ENCODE assay signal across 8 cellular contexts in the genomic region with DNA sequence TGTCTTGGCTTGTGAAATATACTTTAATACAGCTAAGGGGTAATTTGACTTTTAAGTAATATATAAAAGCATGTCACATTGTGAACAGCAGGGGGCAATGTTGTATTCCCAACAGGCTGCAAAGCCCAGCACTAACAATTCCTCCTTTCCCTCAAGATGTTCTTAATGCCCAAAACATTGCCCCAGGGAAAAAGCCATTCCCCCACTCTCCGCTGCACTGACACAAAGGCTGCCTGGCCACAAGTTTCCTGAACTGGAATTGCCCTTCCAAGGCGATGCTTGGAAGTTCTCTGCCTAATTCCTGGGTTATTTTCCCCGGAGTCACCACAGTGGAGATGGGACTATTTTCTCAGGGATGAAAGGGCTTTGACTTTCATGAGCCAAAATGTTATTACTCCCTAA. TPM values are rescaled to one million over a fixed set of nuclear protein-coding genes. Genes with fewer than 3 reads are reported as not detected.
A peak's percentile ranks its signal among the peaks of the same experiment; 100 is the strongest.
DNase-seq lines count a peak whose midpoint lies in the region; ATAC-seq and TF ChIP-seq lines count a peak whose summit lies in the region.

No MANE protein-coding gene starts in this region.

- no peaks in the 10 kb centered on the region; the same call in 1 of the 2 replicates for H3K36me3 ChIP-seq in Caco-2 (ENCODE audit: control insufficient read depth, insufficient read depth, low read length)
- H3K36me3 ChIP-seq in H7 (replicated peaks; ENCODE audit: control insufficient read depth, insufficient read depth, low read length), result peaks cover 1% of the 10 kb centered on the region; the same call in 1 of the 2 replicates
- peaks cover 11 to 16% of the 10 kb centered on the region in 2 experiments for H3K36me3 ChIP-seq in trophoblast cell (ENCODE audit: control insufficient read depth in 1 of 2, insufficient read depth in 2 of 2, low read length in 2 of 2)

- no peak overlapping the region for H4K12ac ChIP-seq in trophoblast cell (ENCODE audit: low read depth, low read length)

- H2AK5ac ChIP-seq in trophoblast cell (ENCODE audit: low read length), result no peak overlapping the region

- peak overlapping the region; percentile 52 for H2BK12ac ChIP-seq in trophoblast cell (ENCODE audit: low read length)

- H3K27ac Mint-ChIP-seq in Caco-2 (ENCODE audit: unreplicated experiment), result no peak overlapping the region
- H3K27ac Mint-ChIP-seq in activated T-cell treated with anti-CD3 and anti-CD28 coated beads, Interleukin-2, amount 50 U/mL, for 24 hours, result peak overlapping the region; percentile 88

- DNase-seq in Caco-2 (peak; percentile 53 to 56), H7 (peak; percentile 77), NCI-H345 treated with DMSO at 0.1 percent for 48 hours (lab: John Stamatoyannopoulos, UW; ENCODE audit: unreplicated experiment) (peak; percentile 51), glomerular visceral epithelial cell (ENCODE audit: extremely low spot score) (peak; percentile 73), trophoblast cell (peak; percentile 78 to 92)
- DNase-seq in activated T-cell treated with anti-CD3 and anti-CD28 coated beads, Interleukin-2, amount 50 U/mL, for 24 hours, result peak; percentile 50

- no peak overlapping the region for H3K4ac ChIP-seq in trophoblast cell (ENCODE audit: low read depth, low read length)

- CTCF ChIA-PET in Caco-2 (lab: Charles Lee), result interaction anchor here (0.6 to 1.2 kb wide), 5 partner anchors 12 to 376 kb away, joined by 3 to 23 read pairs (median 4); a partner anchor contains a TSS

- H3K36me3 Mint-ChIP-seq in Caco-2 (ENCODE audit: insufficient read depth, unreplicated experiment), result peaks cover 12% of the 10 kb centered on the region
- peaks cover 88% of the 10 kb centered on the region for H3K36me3 Mint-ChIP-seq in activated T-cell treated with anti-CD3 and anti-CD28 coated beads, Interleukin-2, amount 50 U/mL, for 24 hours (ENCODE audit: low read depth)

- no CpG with 5 or more reads among the region's 3 CpGs for WGBS in trophoblast cell (ENCODE audit: extremely low coverage, insufficient coverage, insufficient read length)

- H3K79me1 ChIP-seq in trophoblast cell (ENCODE audit: low read length), result peaks cover 7% of the 10 kb centered on the region

- H3K9me3 Mint-ChIP-seq in Caco-2 (ENCODE audit: unreplicated experiment), result no peaks in the 10 kb centered on the region
- no peaks in the 10 kb centered on the region for H3K9me3 Mint-ChIP-seq in activated T-cell treated with anti-CD3 and anti-CD28 coated beads, Interleukin-2, amount 50 U/mL, for 24 hours

- no peak overlapping the region for H3K9ac ChIP-seq in trophoblast cell (ENCODE audit: low read length)

- peak overlapping the region; percentile 89 for H4K91ac ChIP-seq in trophoblast cell (ENCODE audit: low read depth, low read length)

- 0 out of 2 replicates have a peak, but pooled peaks cover 3% of the 10 kb centered on the region for H3K4me1 ChIP-seq in Caco-2
- H3K4me1 ChIP-seq in trophoblast cell (ENCODE audit: control insufficient read depth in 1 of 2, insufficient read depth in 2 of 2, low read length in 2 of 2), result peaks cover 8% of the 10 kb centered on the region in 2 experiments

- intact Hi-C loops in Caco-2 (cut with micrococcal nuclease; ENCODE audit: unreplicated experiment), result loop anchor here (1.0 to 2.0 kb wide), 3 partner anchors 284 to 434 kb away; no protein-coding TSS in a partner anchor

- H3K4me3 ChIP-seq in Caco-2 (ENCODE audit: low read depth, low read length), result no peak overlapping the region
- no peak overlapping the region for H3K4me3 ChIP-seq in H7 (ENCODE audit: insufficient read depth, low read depth, low read length)
- no peak overlapping the region for H3K4me3 ChIP-seq in trophoblast cell (ENCODE audit: low read depth, low read length)

- H3K4me2 ChIP-seq in trophoblast cell (ENCODE audit: low read length), result peak overlapping the region; percentile 18

- H2BK120ac ChIP-seq in trophoblast cell (ENCODE audit: insufficient read depth, low read length, poor library complexity), result peak overlapping the region; percentile 37

- H2AFZ ChIP-seq in trophoblast cell (ENCODE audit: insufficient read depth, low read length, poor library complexity), result no peak overlapping the region

- peak; percentile 52 to 67 for TF ChIP-seq CTCF in Caco-2 (IDR thresholded peaks at IDR 0.05; ENCODE audit: insufficient read depth in 1 of 2, low read depth in 1 of 2, low read length in 1 of 2, severe bottlenecking in 1 of 2, unreplicated experiment in 1 of 2)

- no peak overlapping the region for H3K23ac ChIP-seq in trophoblast cell (ENCODE audit: low read length)

- peak overlapping the region; percentile 49 for H3K27ac ChIP-seq in trophoblast cell (ENCODE audit: low read depth, low read length)

- POLR2A ChIA-PET in Caco-2 (lab: Charles Lee), result interaction anchor here (0.7 kb wide), 1 partner anchor 283 kb away, joined by 3 read pairs; no protein-coding TSS in a partner anchor

- no peaks in the 10 kb centered on the region for H3K4me1 Mint-ChIP-seq in Caco-2 (ENCODE audit: low read depth, unreplicated experiment)
- H3K4me1 Mint-ChIP-seq in activated T-cell treated with anti-CD3 and anti-CD28 coated beads, Interleukin-2, amount 50 U/mL, for 24 hours (ENCODE audit: low read depth), result peaks cover 53% of the 10 kb centered on the region

- no peak overlapping the region for H3K14ac ChIP-seq in trophoblast cell (ENCODE audit: low read length)

- no peaks in the 10 kb centered on the region for H3K9me3 ChIP-seq in Caco-2
- H3K9me3 ChIP-seq in trophoblast cell (ENCODE audit: insufficient read depth, low read depth, low read length), result no peaks in the 10 kb centered on the region

- peak overlapping the region; percentile 9 for H2BK5ac ChIP-seq in trophoblast cell (ENCODE audit: low read depth, low read length, poor library complexity)

- no peaks in the 10 kb centered on the region for H3K79me2 ChIP-seq in trophoblast cell (ENCODE audit: control insufficient read depth, insufficient read depth, low read length, poor library complexity)

- ATAC-seq in HG03108 (IDR thresholded peaks at IDR 0.05; ENCODE audit: unreplicated experiment) (no peak), GM21390 (IDR thresholded peaks at IDR 0.05; ENCODE audit: unreplicated experiment) (no peak)

- H3K27me3 ChIP-seq in Caco-2 (replicated peaks; ENCODE audit: control insufficient read depth, insufficient read depth, low read length) (no peaks in the 10 kb centered on the region), H7 (ENCODE audit: control insufficient read depth, insufficient read depth, low read length) (no peaks in the 10 kb centered on the region), trophoblast cell (ENCODE audit: insufficient read depth, low read length) (no peaks in the 10 kb centered on the region)

- BruUV-seq in Caco-2 (replicated peaks; lab: Mats Ljungman, UMichigan), result no TSS peak

- no peak overlapping the region for H3K18ac ChIP-seq in trophoblast cell (ENCODE audit: low read length)

- H3K27me3 Mint-ChIP-seq in Caco-2 (ENCODE audit: insufficient read depth, unreplicated experiment), result no peaks in the 10 kb centered on the region
- H3K27me3 Mint-ChIP-seq in activated T-cell treated with anti-CD3 and anti-CD28 coated beads, Interleukin-2, amount 50 U/mL, for 24 hours, result no peaks in the 10 kb centered on the region

- peak overlapping the region; percentile 32 for H4K8ac ChIP-seq in trophoblast cell (ENCODE audit: low read depth, low read length)

- H3K4me3 Mint-ChIP-seq in Caco-2 (ENCODE audit: unreplicated experiment), result no peak overlapping the region
- no peak overlapping the region for H3K4me3 Mint-ChIP-seq in activated T-cell treated with anti-CD3 and anti-CD28 coated beads, Interleukin-2, amount 50 U/mL, for 24 hours

RNA-seq across cellular contexts. Expression of a gene that starts 27.2 kb away (rescaled TPM):
- total RNA-seq in Caco-2 (2022), result 27.0 and 27.9 TPM in 2 replicates
- total RNA-seq in H7 (2014; rRNA removed; shearing (Covaris generic)), result 12.0 and 15.1 TPM in 2 replicates
- polyA plus RNA-seq in trophoblast cell (2013), result 12.0 and 12.1 TPM in 2 replicates

RNA-seq across cellular contexts. Expression of a gene that starts 29.3 kb away (rescaled TPM):
- 23.0 and 23.7 TPM in 2 replicates for total RNA-seq in Caco-2 (2022)
- 55.9 and 63.1 TPM in 2 replicates for total RNA-seq in H7 (2014; rRNA removed; shearing (Covaris generic))
- polyA plus RNA-seq in trophoblast cell (2013), result 20.5 and 21.3 TPM in 2 replicates
